In genomic region chr16:4525069-4525468, GRCh38 we compare ENCODE assay signal across 18 cellular contexts. TPM values are rescaled to one million over a fixed set of nuclear protein-coding genes. Genes with fewer than 3 reads are reported as not detected.
DNase-seq lines count a peak whose midpoint lies in the region; ATAC-seq, FAIRE-seq and TF ChIP-seq lines count a peak whose summit lies in the region.
"Had no signal": no experiment of that assay in that cellular context is flagged by ENCODE, and none has a peak within 500 bp of the region (broad histone marks: within the 10 kb centered on the region; RNA-seq: fewer than 3 reads in every experiment).

No MANE protein-coding gene starts in this region.

- H3K9me3 ChIP-seq in left ventricle myocardium inferior (replicated peaks): no peaks in the 10 kb centered on the region
- H3K9me3 ChIP-seq: upper lobe of left lung had no signal

- peaks cover 40% of the 10 kb centered on the region for H3K4me1 Mint-ChIP-seq in activated naive CD8-positive, alpha-beta T cell (ENCODE audit: low read depth)
- peaks cover 36% of the 10 kb centered on the region for H3K4me1 Mint-ChIP-seq in activated naive CD8-positive, alpha-beta T cell treated with anti-CD3 and anti-CD28 coated beads for 36 hours
- peaks cover 17 to 41% of the 10 kb centered on the region in 2 donors for H3K4me1 Mint-ChIP-seq in stimulated activated naive B cell treated with anti-CD40 and anti-IgM and Interleukin-4, amounts not matched to agents 10 μg/mL and 1 μg/mL and 100 μg/mL, for 72 hours

- intact Hi-C loops in left ventricle myocardium inferior (cut with micrococcal nuclease): loop anchor here (10.0 kb wide), 1 partner anchor 90 kb away; the partner anchor contains the start of gene UBALD1

- no peak overlapping the region for H3K4me3 ChIP-seq in left ventricle myocardium inferior
- H3K4me3 ChIP-seq: neural progenitor cell, upper lobe of left lung had no signal

- H3K4me1 ChIP-seq in left ventricle myocardium inferior: peaks cover 73% of the 10 kb centered on the region

- ATAC-seq in stimulated activated naive B cell treated with anti-CD40 and anti-IgM and Interleukin-4, amounts not matched to agents 10 μg/mL and 1 μg/mL and 100 μg/mL, for 72 hours (replicated peaks): no peak
- ATAC-seq: stimulated activated naive CD8-positive, alpha-beta T cell treated with anti-CD3 and anti-CD28 coated beads, Interleukin-15, Interleukin-2, amounts not matched to agents 100 U/mL and 50 U/mL, for 24 hours had no signal

- H3K27me3 Mint-ChIP-seq in activated naive CD8-positive, alpha-beta T cell: no peaks in the 10 kb centered on the region
- H3K27me3 Mint-ChIP-seq in activated naive CD8-positive, alpha-beta T cell treated with anti-CD3 and anti-CD28 coated beads for 36 hours: no peaks in the 10 kb centered on the region
- H3K27me3 Mint-ChIP-seq in stimulated activated naive B cell treated with anti-CD40 and anti-IgM and Interleukin-4, amounts not matched to agents 10 μg/mL and 1 μg/mL and 100 μg/mL, for 72 hours: no peaks in the 10 kb centered on the region

- no peak for DNase-seq in activated naive CD8-positive, alpha-beta T cell treated with anti-CD3 and anti-CD28 coated beads for 36 hours
- DNase-seq in left ventricle myocardium inferior (no peak), GM19239 (ENCODE audit: insufficient read length, low spot score) (no peak), DMS53 treated with DMSO at 0.1 percent for 48 hours (lab: John Stamatoyannopoulos, UW; ENCODE audit: unreplicated experiment) (no peak)
- DNase-seq in stimulated activated naive B cell treated with anti-CD40 and anti-IgM and Interleukin-4, amounts not matched to agents 10 μg/mL and 1 μg/mL and 100 μg/mL, for 72 hours: no peak
- DNase-seq: activated CD4-positive, alpha-beta T cell treated with anti-CD3 and anti-CD28 coated beads, Interleukin-2, amount 50 U/mL, for 48 hours; activated naive CD4-positive, alpha-beta T cell treated with anti-CD3 and anti-CD28 coated beads, Interleukin-2, amount 50 U/mL, for 16 hours; activated T-cell treated with anti-CD3 and anti-CD28 coated beads, Interleukin-2, amount 50 U/mL, for 1 hour; Karpas-422; NCI-H1092 treated with DMSO at 0.1 percent for 48 hours; NCI-H2081; NCI-H510A; retina; stimulated activated naive CD8-positive, alpha-beta T cell treated with anti-CD3 and anti-CD28 coated beads, Interleukin-15, Interleukin-2, amounts not matched to agents 100 U/mL and 50 U/mL, for 24 hours; upper lobe of left lung had no signal

- H3K27me3 ChIP-seq in left ventricle myocardium inferior (ENCODE audit: low read depth): no peaks in the 10 kb centered on the region
- H3K27me3 ChIP-seq: neural progenitor cell, upper lobe of left lung had no signal

- peaks cover 4% of the 10 kb centered on the region for H3K36me3 Mint-ChIP-seq in activated naive CD8-positive, alpha-beta T cell
- peaks cover 8% of the 10 kb centered on the region for H3K36me3 Mint-ChIP-seq in activated naive CD8-positive, alpha-beta T cell treated with anti-CD3 and anti-CD28 coated beads for 36 hours
- H3K36me3 Mint-ChIP-seq in stimulated activated naive B cell treated with anti-CD40 and anti-IgM and Interleukin-4, amounts not matched to agents 10 μg/mL and 1 μg/mL and 100 μg/mL, for 72 hours: peaks cover 21 to 30% of the 10 kb centered on the region in 2 donors

- no peak for TF ChIP-seq CTCF in left ventricle myocardium inferior (IDR thresholded peaks at IDR 0.05; ENCODE audit: borderline replicate concordance)

- H3K36me3 ChIP-seq in left ventricle myocardium inferior: no peaks in the 10 kb centered on the region
- H3K36me3 ChIP-seq: neural progenitor cell had no signal

- FAIRE-seq in GM19239 (lab: Jason Lieb, UNC): no peak
- FAIRE-seq: A204.1 had no signal

- H3K27ac Mint-ChIP-seq in activated naive CD8-positive, alpha-beta T cell: peak overlapping the region; percentile 22
- no peak overlapping the region for H3K27ac Mint-ChIP-seq in activated naive CD8-positive, alpha-beta T cell treated with anti-CD3 and anti-CD28 coated beads for 36 hours
- H3K27ac Mint-ChIP-seq in stimulated activated naive B cell treated with anti-CD40 and anti-IgM and Interleukin-4, amounts not matched to agents 10 μg/mL and 1 μg/mL and 100 μg/mL, for 72 hours: peak overlapping the region; percentile 81
- H3K27ac Mint-ChIP-seq: neural progenitor cell had no signal

- no peak overlapping the region for H3K4me3 Mint-ChIP-seq in activated naive CD8-positive, alpha-beta T cell
- no peak overlapping the region for H3K4me3 Mint-ChIP-seq in activated naive CD8-positive, alpha-beta T cell treated with anti-CD3 and anti-CD28 coated beads for 36 hours
- no peak overlapping the region for H3K4me3 Mint-ChIP-seq in stimulated activated naive B cell treated with anti-CD40 and anti-IgM and Interleukin-4, amounts not matched to agents 10 μg/mL and 1 μg/mL and 100 μg/mL, for 72 hours
- H3K4me3 Mint-ChIP-seq: neural progenitor cell had no signal

- peak overlapping the region; percentile 75 for H3K27ac ChIP-seq in left ventricle myocardium inferior (replicated peaks)
- H3K27ac ChIP-seq: neural progenitor cell, upper lobe of left lung had no signal

- no peaks in the 10 kb centered on the region for H3K9me3 Mint-ChIP-seq in activated naive CD8-positive, alpha-beta T cell (ENCODE audit: low read depth)
- no peaks in the 10 kb centered on the region for H3K9me3 Mint-ChIP-seq in activated naive CD8-positive, alpha-beta T cell treated with anti-CD3 and anti-CD28 coated beads for 36 hours
- H3K9me3 Mint-ChIP-seq in stimulated activated naive B cell treated with anti-CD40 and anti-IgM and Interleukin-4, amounts not matched to agents 10 μg/mL and 1 μg/mL and 100 μg/mL, for 72 hours: no peaks in the 10 kb centered on the region
- H3K9me3 Mint-ChIP-seq: neural progenitor cell had no signal

RNA-seq across cellular contexts. Expression of gene CDIP1, which starts 13.5 kb away (rescaled TPM):
- 10 to 100 TPM; 33.0 to 33.3 TPM for total RNA-seq in activated naive CD8-positive, alpha-beta T cell treated with anti-CD3 and anti-CD28 coated beads for 36 hours
- 48.5 TPM for total RNA-seq in left ventricle myocardium inferior

RNA-seq across cellular contexts. Expression of gene C16orf96, which starts 31.1 kb away (rescaled TPM):
- under 1 TPM; 0.08 to 0.20 TPM for total RNA-seq in activated naive CD8-positive, alpha-beta T cell treated with anti-CD3 and anti-CD28 coated beads for 36 hours
- total RNA-seq in left ventricle myocardium inferior: 0.08 TPM

RNA-seq across cellular contexts. Expression of gene HMOX2, which starts 48.9 kb away (rescaled TPM):
- 10 to 100 TPM; 84.4 to 88.4 TPM for total RNA-seq in activated naive CD8-positive, alpha-beta T cell treated with anti-CD3 and anti-CD28 coated beads for 36 hours
- total RNA-seq in left ventricle myocardium inferior: 115 TPM

RNA-seq across cellular contexts. Expression of gene NMRAL1, which starts 50.6 kb away (rescaled TPM):
- total RNA-seq in activated naive CD8-positive, alpha-beta T cell treated with anti-CD3 and anti-CD28 coated beads for 36 hours: 10 to 100 TPM; 62.5 to 64.4 TPM
- total RNA-seq in left ventricle myocardium inferior: 21.9 TPM
